ENCODE assay signal across 10 cellular contexts in genomic region chr12:7667025-7667575, GRCh38. TPM values are rescaled to one million over a fixed set of nuclear protein-coding genes. Genes with fewer than 3 reads are reported as not detected.
DNase-seq lines count a peak whose midpoint lies in the region; ATAC-seq and TF ChIP-seq lines count a peak whose summit lies in the region.
"Had no signal": no experiment of that assay in that cellular context is flagged by ENCODE, and none has a peak within 500 bp of the region (broad histone marks: within the 10 kb centered on the region; RNA-seq: fewer than 3 reads in every experiment).

No MANE protein-coding gene starts in this region.

- H3K4me3 Mint-ChIP-seq in WTC11 (no peak overlapping the region), osteocyte (ENCODE audit: unreplicated experiment) (no peak overlapping the region)
- H3K4me3 Mint-ChIP-seq: activated CD4-positive, alpha-beta T cell treated with anti-CD3 and anti-CD28 coated beads for 36 hours had no signal

- H3K36me3 Mint-ChIP-seq in WTC11 (no peaks in the 10 kb centered on the region), osteocyte (ENCODE audit: unreplicated experiment) (no peaks in the 10 kb centered on the region)

- peak; percentile 22 for DNase-seq in DMS53 (lab: John Stamatoyannopoulos, UW)
- no peak for DNase-seq in DMS53 treated with DMSO at 0.1 percent for 48 hours (lab: John Stamatoyannopoulos, UW; ENCODE audit: unreplicated experiment)
- DNase-seq in MV-4-11 (lab: John Stamatoyannopoulos, UW) = peak; percentile 81
- no peak for DNase-seq in WTC11 (ENCODE audit: low spot score)
- DNase-seq in osteocyte (ENCODE audit: extremely low spot score, unreplicated experiment) = no peak
- DNase-seq in cortex of kidney (lab: John Stamatoyannopoulos, UW) = no peak
- DNase-seq in substantia nigra (lab: John Stamatoyannopoulos, UW) = no peak
- DNase-seq: activated CD4-positive, alpha-beta T cell treated with anti-CD3 and anti-CD28 coated beads for 36 hours had no signal

- TF ChIP-seq CTCF in WTC11 (IDR thresholded peaks at IDR 0.05) (peak; percentile 21; the same call in 1 of the 2 replicates), osteocyte (IDR thresholded peaks at IDR 0.05) (peak; percentile 15)

- H3K4me1 Mint-ChIP-seq in WTC11 = peaks cover 5% of the 10 kb centered on the region
- no peaks in the 10 kb centered on the region for H3K4me1 Mint-ChIP-seq in osteocyte (ENCODE audit: unreplicated experiment)
- H3K4me1 Mint-ChIP-seq: activated CD4-positive, alpha-beta T cell treated with anti-CD3 and anti-CD28 coated beads for 36 hours had no signal

- ATAC-seq in WTC11 = peak; percentile 85
- no peak for ATAC-seq in GM18870 (IDR thresholded peaks at IDR 0.05; ENCODE audit: unreplicated experiment)
- ATAC-seq: activated CD4-positive, alpha-beta T cell treated with anti-CD3 and anti-CD28 coated beads for 36 hours had no signal

- no peak overlapping the region for H3K27ac ChIP-seq in substantia nigra (ENCODE audit: low read depth, low read length, poor library complexity, severe bottlenecking)
- H3K27ac ChIP-seq: parathyroid adenoma had no signal

- CTCF ChIA-PET in WTC11 (lab: Charles Lee) = interaction anchor here (0.7 to 0.9 kb wide), 2 partner anchors 25 to 705 kb away, joined by 3 read pairs; no protein-coding TSS in a partner anchor

- H3K27ac Mint-ChIP-seq in WTC11 = no peak overlapping the region
- no peak overlapping the region for H3K27ac Mint-ChIP-seq in osteocyte (ENCODE audit: unreplicated experiment)
- H3K27ac Mint-ChIP-seq: activated CD4-positive, alpha-beta T cell treated with anti-CD3 and anti-CD28 coated beads for 36 hours had no signal

- H3K27me3 Mint-ChIP-seq in WTC11 (ENCODE audit: low read depth) (no peaks in the 10 kb centered on the region), osteocyte (ENCODE audit: unreplicated experiment) (no peaks in the 10 kb centered on the region)
- H3K27me3 Mint-ChIP-seq: activated CD4-positive, alpha-beta T cell treated with anti-CD3 and anti-CD28 coated beads for 36 hours had no signal

- POLR2A ChIA-PET in WTC11 (lab: Charles Lee) = interaction anchor here (0.6 kb wide), 1 partner anchor 17 kb away, joined by 3 read pairs; no protein-coding TSS in a partner anchor

- H3K9me3 Mint-ChIP-seq in WTC11 = no peaks in the 10 kb centered on the region
- H3K9me3 Mint-ChIP-seq in osteocyte (ENCODE audit: unreplicated experiment) = no peaks in the 10 kb centered on the region

TF ChIP-seq in WTC11, 78 proteins besides CTCF, POLR2A, EP300 and RAD21:
- no peak for TF ChIP-seq MXD4 (CRISPR knock-in tag; IDR thresholded peaks at IDR 0.05; ENCODE audit: borderline replicate concordance)
- no peak for TF ChIP-seq ZNF263 (CRISPR knock-in tag; IDR thresholded peaks at IDR 0.05; ENCODE audit: low read depth)
- TF ChIP-seq E2F4 (CRISPR knock-in tag; IDR thresholded peaks at IDR 0.05; ENCODE audit: borderline replicate concordance, low read depth) = no peak
- TF ChIP-seq, protein P1, sequence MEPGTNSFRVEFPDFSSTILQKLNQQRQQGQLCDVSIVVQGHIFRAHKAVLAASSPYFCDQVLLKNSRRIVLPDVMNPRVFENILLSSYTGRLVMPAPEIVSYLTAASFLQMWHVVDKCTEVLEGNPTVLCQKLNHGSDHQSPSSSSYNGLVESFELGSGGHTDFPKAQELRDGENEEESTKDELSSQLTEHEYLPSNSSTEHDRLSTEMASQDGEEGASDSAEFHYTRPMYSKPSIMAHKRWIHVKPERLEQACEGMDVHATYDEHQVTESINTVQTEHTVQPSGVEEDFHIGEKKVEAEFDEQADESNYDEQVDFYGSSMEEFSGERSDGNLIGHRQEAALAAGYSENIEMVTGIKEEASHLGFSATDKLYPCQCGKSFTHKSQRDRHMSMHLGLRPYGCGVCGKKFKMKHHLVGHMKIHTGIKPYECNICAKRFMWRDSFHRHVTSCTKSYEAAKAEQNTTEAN (CRISPR knock-in tag; IDR thresholded peaks at IDR 0.05) = no peak
- TF ChIP-seq ZNF281 (CRISPR knock-in tag; IDR thresholded peaks at IDR 0.05) = no peak
- TF ChIP-seq MLX (CRISPR knock-in tag; IDR thresholded peaks at IDR 0.05) = no peak
- no peak for TF ChIP-seq ATF2 (CRISPR knock-in tag; IDR thresholded peaks at IDR 0.05; ENCODE audit: borderline replicate concordance, low read depth)
- no peak for TF ChIP-seq ZNF671 (CRISPR knock-in tag; IDR thresholded peaks at IDR 0.05)
- no peak for TF ChIP-seq SMAD4 (CRISPR knock-in tag; IDR thresholded peaks at IDR 0.05)
- no peak for TF ChIP-seq CBFB (CRISPR knock-in tag; IDR thresholded peaks at IDR 0.05; ENCODE audit: low read depth)
- TF ChIP-seq, protein P2, sequence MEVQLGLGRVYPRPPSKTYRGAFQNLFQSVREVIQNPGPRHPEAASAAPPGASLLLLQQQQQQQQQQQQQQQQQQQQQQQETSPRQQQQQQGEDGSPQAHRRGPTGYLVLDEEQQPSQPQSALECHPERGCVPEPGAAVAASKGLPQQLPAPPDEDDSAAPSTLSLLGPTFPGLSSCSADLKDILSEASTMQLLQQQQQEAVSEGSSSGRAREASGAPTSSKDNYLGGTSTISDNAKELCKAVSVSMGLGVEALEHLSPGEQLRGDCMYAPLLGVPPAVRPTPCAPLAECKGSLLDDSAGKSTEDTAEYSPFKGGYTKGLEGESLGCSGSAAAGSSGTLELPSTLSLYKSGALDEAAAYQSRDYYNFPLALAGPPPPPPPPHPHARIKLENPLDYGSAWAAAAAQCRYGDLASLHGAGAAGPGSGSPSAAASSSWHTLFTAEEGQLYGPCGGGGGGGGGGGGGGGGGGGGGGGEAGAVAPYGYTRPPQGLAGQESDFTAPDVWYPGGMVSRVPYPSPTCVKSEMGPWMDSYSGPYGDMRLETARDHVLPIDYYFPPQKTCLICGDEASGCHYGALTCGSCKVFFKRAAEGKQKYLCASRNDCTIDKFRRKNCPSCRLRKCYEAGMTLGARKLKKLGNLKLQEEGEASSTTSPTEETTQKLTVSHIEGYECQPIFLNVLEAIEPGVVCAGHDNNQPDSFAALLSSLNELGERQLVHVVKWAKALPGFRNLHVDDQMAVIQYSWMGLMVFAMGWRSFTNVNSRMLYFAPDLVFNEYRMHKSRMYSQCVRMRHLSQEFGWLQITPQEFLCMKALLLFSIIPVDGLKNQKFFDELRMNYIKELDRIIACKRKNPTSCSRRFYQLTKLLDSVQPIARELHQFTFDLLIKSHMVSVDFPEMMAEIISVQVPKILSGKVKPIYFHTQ (CRISPR knock-in tag; IDR thresholded peaks at IDR 0.05) = no peak
TF ChIP-seq in WTC11: peak in this region for 0.

RNA-seq across cellular contexts. Expression of gene APOBEC1, which starts 1.4 kb away (rescaled TPM):
- total RNA-seq in WTC11 (2021) = not detected in 3 replicates
- total RNA-seq in osteocyte = not detected in 2 replicates
- total RNA-seq: activated CD4-positive, alpha-beta T cell treated with anti-CD3 and anti-CD28 coated beads for 36 hours had no signal

RNA-seq across cellular contexts. Expression of gene GDF3, which starts 28.5 kb away (rescaled TPM):
- total RNA-seq in WTC11 (2021) (34.4 to 42.0 TPM (median 38.2 TPM) in 3 replicates), osteocyte (not detected in 2 replicates)
- total RNA-seq: activated CD4-positive, alpha-beta T cell treated with anti-CD3 and anti-CD28 coated beads for 36 hours had no signal

RNA-seq across cellular contexts. Expression of gene DPPA3, which starts 44.1 kb away (rescaled TPM):
- total RNA-seq in WTC11 (2021) (3.3 to 6.8 TPM (median 3.9 TPM) in 3 replicates), osteocyte (not detected in 2 replicates)
- total RNA-seq: activated CD4-positive, alpha-beta T cell treated with anti-CD3 and anti-CD28 coated beads for 36 hours had no signal

Comparison
In these comparisons a context has a peak if more than half of its experiments do, and no peak if none do; other contexts are left out.
1. DNase-seq: peak in DMS53 (single experiment) and MV-4-11 (single experiment); none in DMS53 treated with DMSO at 0.1 percent for 48 hours (single experiment), WTC11 (single experiment), osteocyte (single experiment), cortex of kidney (single experiment) and substantia nigra (0 of 49).
2. RNA of gene GDF3, which starts 28.5 kb away (total RNA-seq): 34.4 to 42.0 TPM in WTC11; not detected in osteocyte; every median in the first group is over 10 times any median in the second.